In the genomic region with DNA sequence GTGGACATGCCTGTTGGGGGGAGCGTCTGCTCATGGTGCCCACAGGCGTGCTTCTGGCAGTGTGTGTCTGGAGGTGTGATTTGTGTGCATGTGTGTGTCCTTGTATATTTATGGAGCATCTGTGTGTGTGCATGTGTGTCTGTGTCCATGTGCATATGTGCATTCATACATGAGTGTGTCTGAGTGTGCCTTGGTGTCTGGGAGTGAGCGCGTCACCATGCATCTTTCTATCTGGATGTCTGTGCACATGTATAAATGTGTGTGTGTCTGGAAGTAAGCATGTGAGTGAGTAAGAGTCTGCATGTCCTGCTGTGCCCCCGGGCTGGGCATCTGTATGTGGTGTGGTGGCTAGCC, we compare ENCODE assay signal across 18 cellular contexts. TPM values are rescaled to one million over a fixed set of nuclear protein-coding genes. Genes with fewer than 3 reads are reported as not detected.
DNase-seq lines count a peak whose midpoint lies in the region; ATAC-seq, FAIRE-seq and TF ChIP-seq lines count a peak whose summit lies in the region.
"Had no signal": no experiment of that assay in that cellular context is flagged by ENCODE, and none has a peak within 500 bp of the region (broad histone marks: within the 10 kb centered on the region; RNA-seq: fewer than 3 reads in every experiment).

No MANE protein-coding gene starts in this region.

- no peaks in the 10 kb centered on the region for H3K36me3 ChIP-seq in SK-N-SH (replicated peaks in 1 of 2; ENCODE audit: control insufficient read depth in 1 of 2, insufficient read depth in 2 of 2, low read length in 1 of 2)
- no peaks in the 10 kb centered on the region for H3K36me3 ChIP-seq in muscle layer of colon (ENCODE audit: insufficient read depth, low read length)
- no peaks in the 10 kb centered on the region for H3K36me3 ChIP-seq in suprapubic skin
- H3K36me3 ChIP-seq: MG63 had no signal

- no peaks in the 10 kb centered on the region for H3K27me3 ChIP-seq in SK-N-SH (ENCODE audit: insufficient read depth)
- H3K27me3 ChIP-seq in muscle layer of colon (ENCODE audit: control insufficient read depth in 1 of 2, insufficient read depth in 2 of 2, low read length in 2 of 2), result peaks cover 0 to 19% of the 10 kb centered on the region in 2 donors
- H3K27me3 ChIP-seq in suprapubic skin, result peaks cover 31% of the 10 kb centered on the region

- FAIRE-seq in frontal cortex (lab: Jason Lieb, UNC), result no peak
- FAIRE-seq: GM12891 had no signal

- DNase-seq in SK-N-SH (no peak), chondrocyte (ENCODE audit: low spot score) (no peak), suprapubic skin (ENCODE audit: low spot score in 2 of 2) (no peak), frontal cortex (ENCODE audit: low spot score in 2 of 2) (no peak), retina (no peak)
- DNase-seq: 8988T; activated T-cell treated with anti-CD3 and anti-CD28 coated beads, Interleukin-2, amount 50 U/mL, for 24 hours; T1000 had no signal

- no peaks in the 10 kb centered on the region for H3K9me3 ChIP-seq in SK-N-SH
- H3K9me3 ChIP-seq in muscle layer of colon (ENCODE audit: low read length), result no peaks in the 10 kb centered on the region
- H3K9me3 ChIP-seq in suprapubic skin, result no peaks in the 10 kb centered on the region
- H3K9me3 ChIP-seq: MG63 had no signal

- 55% methylated on average over 5 of the region's 5 CpGs for WGBS in SK-N-SH (ENCODE audit: low lambda C conversion rate)
- 40% methylated on average over 2 of the region's 5 CpGs for WGBS in suprapubic skin

- H3K27ac Mint-ChIP-seq in chondrocyte (ENCODE audit: unreplicated experiment), result no peak overlapping the region
- H3K27ac Mint-ChIP-seq: activated T-cell treated with anti-CD3 and anti-CD28 coated beads, Interleukin-2, amount 50 U/mL, for 24 hours had no signal

- H3F3A ChIP-seq in SK-N-SH (replicated peaks; ENCODE audit: insufficient read depth), result no peaks in the 10 kb centered on the region

- H3K4me3 Mint-ChIP-seq in chondrocyte (ENCODE audit: unreplicated experiment), result peak overlapping the region; percentile 71

- peaks cover 65% of the 10 kb centered on the region for H3K27me3 Mint-ChIP-seq in chondrocyte (ENCODE audit: low read depth)

- no peak for ATAC-seq in SK-N-SH treated with all-trans-retinoic acid at 6 μM for 48 hours
- ATAC-seq in esophagus mucosa, result no peak

- peak overlapping the region; percentile 32 for H3K4me3 ChIP-seq in SK-N-SH (ENCODE audit: low read depth in 2 of 2, low read length in 1 of 2)
- peak overlapping the region; percentile 51 to 66 for H3K4me3 ChIP-seq in muscle layer of colon (ENCODE audit: low read depth in 1 of 2, low read length in 2 of 2)
- H3K4me3 ChIP-seq in suprapubic skin, result peak overlapping the region; percentile 44
- H3K4me3 ChIP-seq: MG63 had no signal

- no peaks in the 10 kb centered on the region for H3K9me3 Mint-ChIP-seq in chondrocyte (ENCODE audit: low read depth)
- H3K9me3 Mint-ChIP-seq: activated T-cell treated with anti-CD3 and anti-CD28 coated beads, Interleukin-2, amount 50 U/mL, for 24 hours had no signal

- H4K20me1 ChIP-seq in SK-N-SH (ENCODE audit: insufficient read depth), result no peaks in the 10 kb centered on the region

- peak overlapping the region; percentile 79 for H3K4me2 ChIP-seq in SK-N-SH

- no peaks in the 10 kb centered on the region for H3K79me2 ChIP-seq in SK-N-SH (ENCODE audit: insufficient read depth)

- H2AFZ ChIP-seq in SK-N-SH (ENCODE audit: low read depth), result no peak overlapping the region

- H3K9ac ChIP-seq in SK-N-SH (no peak overlapping the region), muscle layer of colon (ENCODE audit: low read length) (no peak overlapping the region)

- no peak for TF ChIP-seq RAD21 in SK-N-SH (IDR thresholded peaks at IDR 0.05; ENCODE audit: low read length)

- no peak for TF ChIP-seq CTCF in SK-N-SH (IDR thresholded peaks at IDR 0.05)
- no peak for TF ChIP-seq CTCF in chondrocyte (IDR thresholded peaks at IDR 0.05)
- no peak for TF ChIP-seq CTCF in suprapubic skin (IDR thresholded peaks at IDR 0.05)

- no peaks in the 10 kb centered on the region for H3K36me3 Mint-ChIP-seq in chondrocyte (ENCODE audit: low read depth)

- CTCF ChIA-PET in SK-N-SH (lab: Yijun Ruan, JAX), result interaction anchor here (0.7 to 1.7 kb wide), 3 partner anchors 38 to 133 kb away, joined by 3 to 5 read pairs (median 3); no protein-coding TSS in a partner anchor

- POLR2A ChIA-PET in SK-N-SH (lab: Yijun Ruan, JAX), result interaction anchor here (1.3 kb wide), 1 partner anchor 169 kb away, joined by 3 read pairs; no protein-coding TSS in a partner anchor

- no peak for TF ChIP-seq POLR2A in suprapubic skin (IDR thresholded peaks at IDR 0.05)

- peaks cover 8 to 67% of the 10 kb centered on the region in 2 experiments; a peak in 2 of 4 replicates for H3K4me1 ChIP-seq in SK-N-SH (ENCODE audit: control insufficient read depth in 1 of 2, insufficient read depth in 2 of 2, low read depth in 1 of 2, low read length in 1 of 2)
- H3K4me1 ChIP-seq in muscle layer of colon (ENCODE audit: insufficient read depth, low read length), result peaks cover 9% of the 10 kb centered on the region
- H3K4me1 ChIP-seq in suprapubic skin, result peaks cover 26% of the 10 kb centered on the region

- peaks cover 14% of the 10 kb centered on the region for H3K4me1 Mint-ChIP-seq in chondrocyte (ENCODE audit: low read depth)

- H3K9me2 ChIP-seq in SK-N-SH, result no peaks in the 10 kb centered on the region

- TF ChIP-seq EP300 in SK-N-SH (IDR thresholded peaks at IDR 0.05; ENCODE audit: borderline replicate concordance in 1 of 2, low read depth in 1 of 2, low read length in 1 of 2) (no peak), suprapubic skin (IDR thresholded peaks at IDR 0.05) (no peak)

- H3K27ac ChIP-seq in SK-N-SH (ENCODE audit: low read depth in 2 of 2, low read length in 1 of 2) (peak overlapping the region in 1 of 2 experiments; percentile 64; a peak in 2 of 4 replicates), muscle layer of colon (ENCODE audit: low read depth, low read length) (no peak overlapping the region), suprapubic skin (no peak overlapping the region)
- H3K27ac ChIP-seq: RWPE1 had no signal

TF ChIP-seq in SK-N-SH, 30 proteins besides CTCF, POLR2A, EP300 and RAD21:
- no peak for TF ChIP-seq EZH2phosphoT487 (IDR thresholded peaks at IDR 0.05; ENCODE audit: borderline replicate concordance, low read depth)
- no peak for TF ChIP-seq RXRA (IDR thresholded peaks at IDR 0.05; ENCODE audit: borderline replicate concordance, low read depth)
- no peak for TF ChIP-seq CHD2 (IDR thresholded peaks at IDR 0.05; ENCODE audit: low read length, partially characterized antibody)
- no peak for TF ChIP-seq GATA2 (CRISPR knock-in tag; IDR thresholded peaks at IDR 0.05)
TF ChIP-seq in SK-N-SH: peak in this region for 0.

TF ChIP-seq in SK-N-SH treated with all-trans-retinoic acid at 6 μM for 48 hours, 23 proteins besides CTCF, POLR2A, EP300 and RAD21:
- TF ChIP-seq, protein P1, sequence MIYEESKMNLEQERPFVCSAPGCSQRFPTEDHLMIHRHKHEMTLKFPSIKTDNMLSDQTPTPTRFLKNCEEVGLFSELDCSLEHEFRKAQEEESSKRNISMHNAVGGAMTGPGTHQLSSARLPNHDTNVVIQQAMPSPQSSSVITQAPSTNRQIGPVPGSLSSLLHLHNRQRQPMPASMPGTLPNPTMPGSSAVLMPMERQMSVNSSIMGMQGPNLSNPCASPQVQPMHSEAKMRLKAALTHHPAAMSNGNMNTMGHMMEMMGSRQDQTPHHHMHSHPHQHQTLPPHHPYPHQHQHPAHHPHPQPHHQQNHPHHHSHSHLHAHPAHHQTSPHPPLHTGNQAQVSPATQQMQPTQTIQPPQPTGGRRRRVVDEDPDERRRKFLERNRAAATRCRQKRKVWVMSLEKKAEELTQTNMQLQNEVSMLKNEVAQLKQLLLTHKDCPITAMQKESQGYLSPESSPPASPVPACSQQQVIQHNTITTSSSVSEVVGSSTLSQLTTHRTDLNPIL (CRISPR knock-in tag; IDR thresholded peaks at IDR 0.05; ENCODE audit: low read depth), result no peak
- TF ChIP-seq PPARA (CRISPR knock-in tag; IDR thresholded peaks at IDR 0.05; ENCODE audit: borderline replicate concordance) (no peak), GLIS3 (CRISPR knock-in tag; IDR thresholded peaks at IDR 0.05) (no peak), ZFP3 (CRISPR knock-in tag; IDR thresholded peaks at IDR 0.05) (no peak), TOX (CRISPR knock-in tag; IDR thresholded peaks at IDR 0.05; ENCODE audit: borderline replicate concordance) (no peak)
- TF ChIP-seq, protein P2, sequence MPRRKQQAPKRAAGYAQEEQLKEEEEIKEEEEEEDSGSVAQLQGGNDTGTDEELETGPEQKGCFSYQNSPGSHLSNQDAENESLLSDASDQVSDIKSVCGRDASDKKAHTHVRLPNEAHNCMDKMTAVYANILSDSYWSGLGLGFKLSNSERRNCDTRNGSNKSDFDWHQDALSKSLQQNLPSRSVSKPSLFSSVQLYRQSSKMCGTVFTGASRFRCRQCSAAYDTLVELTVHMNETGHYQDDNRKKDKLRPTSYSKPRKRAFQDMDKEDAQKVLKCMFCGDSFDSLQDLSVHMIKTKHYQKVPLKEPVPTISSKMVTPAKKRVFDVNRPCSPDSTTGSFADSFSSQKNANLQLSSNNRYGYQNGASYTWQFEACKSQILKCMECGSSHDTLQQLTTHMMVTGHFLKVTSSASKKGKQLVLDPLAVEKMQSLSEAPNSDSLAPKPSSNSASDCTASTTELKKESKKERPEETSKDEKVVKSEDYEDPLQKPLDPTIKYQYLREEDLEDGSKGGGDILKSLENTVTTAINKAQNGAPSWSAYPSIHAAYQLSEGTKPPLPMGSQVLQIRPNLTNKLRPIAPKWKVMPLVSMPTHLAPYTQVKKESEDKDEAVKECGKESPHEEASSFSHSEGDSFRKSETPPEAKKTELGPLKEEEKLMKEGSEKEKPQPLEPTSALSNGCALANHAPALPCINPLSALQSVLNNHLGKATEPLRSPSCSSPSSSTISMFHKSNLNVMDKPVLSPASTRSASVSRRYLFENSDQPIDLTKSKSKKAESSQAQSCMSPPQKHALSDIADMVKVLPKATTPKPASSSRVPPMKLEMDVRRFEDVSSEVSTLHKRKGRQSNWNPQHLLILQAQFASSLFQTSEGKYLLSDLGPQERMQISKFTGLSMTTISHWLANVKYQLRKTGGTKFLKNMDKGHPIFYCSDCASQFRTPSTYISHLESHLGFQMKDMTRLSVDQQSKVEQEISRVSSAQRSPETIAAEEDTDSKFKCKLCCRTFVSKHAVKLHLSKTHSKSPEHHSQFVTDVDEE (CRISPR knock-in tag; IDR thresholded peaks at IDR 0.05), result no peak

RNA-seq across cellular contexts. Expression of a gene that starts 58.1 kb away (rescaled TPM):
- polyA plus RNA-seq in SK-N-SH (2012; rRNA removed), result not detected in 2 replicates
- polyA plus RNA-seq in SK-N-SH (2012; cell fraction: cytosol; rRNA removed), result not detected in 2 replicates
- polyA plus RNA-seq in SK-N-SH (2012; cell fraction: nucleus; rRNA removed), result not detected in 2 replicates
- total RNA-seq in chondrocyte, result not detected in 3 replicates
- total RNA-seq in suprapubic skin, result not detected
- not detected for total RNA-seq in frontal cortex
- not detected for total RNA-seq in esophagus mucosa
- total RNA-seq: lung microvascular endothelial cell, omental fat pad, urinary bladder had no signal
- polyA plus RNA-seq: esophagus, urinary bladder had no signal
